In the genomic region with DNA sequence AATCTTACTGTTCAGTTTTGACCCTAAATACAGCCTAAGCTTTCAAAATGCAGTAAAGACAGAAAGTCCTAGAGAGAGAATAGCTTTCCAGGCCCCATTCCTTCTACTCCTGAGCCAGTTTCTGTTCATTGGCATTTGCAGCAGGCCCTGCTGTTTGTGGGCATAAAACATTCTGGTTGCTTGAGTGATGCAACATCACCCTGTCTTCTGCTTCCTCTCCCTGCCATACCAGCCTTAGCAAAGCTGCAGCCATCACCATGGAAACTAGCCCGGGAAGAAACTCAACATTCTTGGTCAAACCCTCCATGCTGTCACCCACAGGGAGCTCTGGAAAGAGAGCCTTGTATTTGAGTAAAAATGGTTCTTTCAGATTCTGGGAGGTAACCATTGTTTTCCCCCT, we compare ENCODE assay signal across 12 cellular contexts.
DNase-seq lines count a peak whose midpoint lies in the region.
"Had no signal": no experiment of that assay in that cellular context is flagged by ENCODE, and none has a peak within 500 bp of the region (broad histone marks: within the 10 kb centered on the region; RNA-seq: fewer than 3 reads in every experiment).

No MANE protein-coding gene starts in this region.

- peak; percentile 9 for DNase-seq in NCI-H2227 (lab: John Stamatoyannopoulos, UW; ENCODE audit: unreplicated experiment)
- DNase-seq in NCI-H2227 treated with DMSO at 0.1 percent for 48 hours (lab: John Stamatoyannopoulos, UW): no peak
- peak; percentile 24 for DNase-seq in cerebellar cortex (ENCODE audit: low spot score)
- DNase-seq in kidney glomerular epithelial cell (lab: John Stamatoyannopoulos, UW): peak; percentile 36
- DNase-seq in foreskin melanocyte: no peak
- no peak for DNase-seq in activated CD4-positive, alpha-beta T cell treated with anti-CD3 and anti-CD28 coated beads, Interleukin-2, amount 50 U/mL, for 4 hours
- DNase-seq in NCI-H2107 treated with DMSO at 0.1 percent for 48 hours (lab: John Stamatoyannopoulos, UW; ENCODE audit: unreplicated experiment): no peak
- no peak for DNase-seq in DMS153 treated with DMSO at 0.1 percent for 48 hours (lab: John Stamatoyannopoulos, UW; ENCODE audit: unreplicated experiment)
- DNase-seq: activated CD4-positive, alpha-beta T cell treated with anti-CD3 and anti-CD28 coated beads, Interleukin-2, amount 10 ng/mL, durations not matched to agents 24 days and 14 days; body of pancreas; NCI-H1105 treated with DMSO at 0.1 percent for 48 hours; PC-9 had no signal

Comparison
In these comparisons a context has a peak if more than half of its experiments do, and no peak if none do; other contexts are left out.
1. DNase-seq: peak in NCI-H2227 (single experiment), cerebellar cortex (single experiment) and kidney glomerular epithelial cell (single experiment); none in NCI-H2227 treated with DMSO at 0.1 percent for 48 hours (single experiment), foreskin melanocyte (single experiment), activated CD4-positive, alpha-beta T cell treated with anti-CD3 and anti-CD28 coated beads, Interleukin-2, amount 50 U/mL, for 4 hours (0 of 2), NCI-H2107 treated with DMSO at 0.1 percent for 48 hours (single experiment) and DMS153 treated with DMSO at 0.1 percent for 48 hours (single experiment).